In genomic region chr17:3704931-3705717, GRCh38 we compare ENCODE assay signal across 21 cellular contexts. TPM values are rescaled to one million over a fixed set of nuclear protein-coding genes. Genes with fewer than 3 reads are reported as not detected.
"Had no signal": no experiment of that assay in that cellular context is flagged by ENCODE, and none has a peak within 500 bp of the region (broad histone marks: within the 10 kb centered on the region; RNA-seq: fewer than 3 reads in every experiment).

No MANE protein-coding gene starts in this region.

- DNase-seq: cerebellar nuclear complex; effector memory CD8-positive, alpha-beta T cell; glutamatergic neuron; left lung; mesendoderm; naive thymus-derived CD4-positive, alpha-beta T cell; ovary; right cardiac atrium; stimulated activated CD4-positive, alpha-beta T cell treated with anti-CD3 and anti-CD28 coated beads, Interleukin-2, amount 100 ng/mL, for 48 hours; stimulated activated naive CD8-positive, alpha-beta T cell treated with anti-CD3 and anti-CD28 coated beads, Interleukin-15, Interleukin-2, amounts not matched to agents 100 U/mL and 50 U/mL, for 24 hours; tibial artery; upper lobe of right lung had no signal

- H3K27ac Mint-ChIP-seq: dendritic cell treated with granulocyte-macrophage colony-stimulating factor and Interleukin-4, amounts not matched to agents 40 ng/mL and 50 ng/mL, for 4 days had no signal

- H3K4me1 ChIP-seq: gastroesophageal sphincter, left lung, tibial artery had no signal

- H3K4me1 Mint-ChIP-seq: neural crest cell had no signal

- H3K36me3 ChIP-seq: esophagus muscularis mucosa, gastroesophageal sphincter, left lung, ovary, tibial artery, upper lobe of right lung had no signal

- H3K27ac ChIP-seq: epithelial cell of prostate, esophagus muscularis mucosa, gastroesophageal sphincter, left lung, ovary, tibial artery, upper lobe of right lung had no signal

- H3K27me3 Mint-ChIP-seq: dendritic cell treated with granulocyte-macrophage colony-stimulating factor and Interleukin-4, amounts not matched to agents 40 ng/mL and 50 ng/mL, for 4 days; effector memory CD8-positive, alpha-beta T cell; naive thymus-derived CD4-positive, alpha-beta T cell had no signal

- H3K27me3 ChIP-seq: esophagus muscularis mucosa, gastroesophageal sphincter, left lung, ovary, tibial artery, upper lobe of right lung had no signal

- ATAC-seq: effector memory CD8-positive, alpha-beta T cell; gastroesophageal sphincter; left lung; naive thymus-derived CD4-positive, alpha-beta T cell; right cardiac atrium; stimulated activated naive CD8-positive, alpha-beta T cell treated with anti-CD3 and anti-CD28 coated beads, Interleukin-15, Interleukin-2, amounts not matched to agents 100 U/mL and 50 U/mL, for 24 hours; upper lobe of right lung had no signal

- H3K4me3 Mint-ChIP-seq: dendritic cell treated with granulocyte-macrophage colony-stimulating factor and Interleukin-4, amounts not matched to agents 40 ng/mL and 50 ng/mL, for 4 days; effector memory CD8-positive, alpha-beta T cell; naive thymus-derived CD4-positive, alpha-beta T cell; neural crest cell had no signal

- FAIRE-seq: colon, keratinocyte had no signal

- H3K4me2 ChIP-seq: smooth muscle cell had no signal

- H3K9me3 ChIP-seq: esophagus muscularis mucosa, gastroesophageal sphincter, left lung, ovary, tibial artery, upper lobe of right lung had no signal

- H3K4me3 ChIP-seq: esophagus muscularis mucosa, gastroesophageal sphincter, left lung, lung, ovary, smooth muscle cell, tibial artery, upper lobe of right lung had no signal

- H3K9me3 Mint-ChIP-seq: dendritic cell treated with granulocyte-macrophage colony-stimulating factor and Interleukin-4, amounts not matched to agents 40 ng/mL and 50 ng/mL, for 4 days; effector memory CD8-positive, alpha-beta T cell had no signal

RNA-seq across cellular contexts. Expression of gene P2RX5, which starts 9.2 kb away (rescaled TPM):
- total RNA-seq: smooth muscle cell had no signal
- polyA plus RNA-seq: smooth muscle cell had no signal
